In genomic region chr16:53098526-53099317, GRCh38 we compare ENCODE assay signal across 8 cellular contexts. TPM values are rescaled to one million over a fixed set of nuclear protein-coding genes. Genes with fewer than 3 reads are reported as not detected.
DNase-seq lines count a peak whose midpoint lies in the region; ATAC-seq and TF ChIP-seq lines count a peak whose summit lies in the region.

No MANE protein-coding gene starts in this region.

- H3K4me1 ChIP-seq in RWPE2 (ENCODE audit: insufficient read depth, poor library complexity, severe bottlenecking): peaks cover 42% of the 10 kb centered on the region
- H3K4me1 ChIP-seq in osteoblast (ENCODE audit: insufficient read depth, low read length): peaks cover 21% of the 10 kb centered on the region
- H3K4me1 ChIP-seq in aorta (ENCODE audit: control insufficient read depth in 1 of 2, insufficient read depth in 2 of 2, low read length in 2 of 2): no peaks in the 10 kb centered on the region

- CTCF ChIA-PET in activated naive CD4-positive, alpha-beta T cell treated with anti-CD3 and anti-CD28 coated beads, Interleukin-2, amount 10 ng/mL, durations not matched to agents 7 days and 5 days (lab: Charles Lee): interaction anchor here (1.4 to 1.8 kb wide), 3 partner anchors 9 to 44 kb away, joined by 3 to 10 read pairs (median 5); partner anchors contain the start of gene CHD9

- H3K4me2 ChIP-seq in osteoblast (ENCODE audit: insufficient read depth, low read length): peak overlapping the region; percentile 84

- peak overlapping the region; percentile 88 for H3K27ac Mint-ChIP-seq in activated naive CD4-positive, alpha-beta T cell treated with anti-CD3 and anti-CD28 coated beads, Interleukin-2, amount 10 ng/mL, durations not matched to agents 7 days and 5 days

- in situ Hi-C loops in Caki2 (cut with HindIII; ENCODE audit: low pct_unique_long_range_greater_than_20kb, low sequenced_read_pairs): no loop called here

- no peaks in the 10 kb centered on the region for H3K9me3 ChIP-seq in RWPE2 (ENCODE audit: severe bottlenecking)
- H3K9me3 ChIP-seq in osteoblast (ENCODE audit: low read depth, low read length): no peaks in the 10 kb centered on the region
- no peaks in the 10 kb centered on the region for H3K9me3 ChIP-seq in aorta (ENCODE audit: control insufficient read depth, low read length)

- peaks cover 36% of the 10 kb centered on the region for H3K4me1 Mint-ChIP-seq in activated naive CD4-positive, alpha-beta T cell treated with anti-CD3 and anti-CD28 coated beads, Interleukin-2, amount 10 ng/mL, durations not matched to agents 7 days and 5 days

- H3K27ac ChIP-seq in RWPE2 (ENCODE audit: poor library complexity, severe bottlenecking) (peak overlapping the region; percentile 98), osteoblast (ENCODE audit: low read depth, low read length) (peak overlapping the region; percentile 91), aorta (ENCODE audit: low read depth in 1 of 2, low read length in 2 of 2) (peak overlapping the region; percentile 64 to 91)

- H3K27me3 ChIP-seq in RWPE2 (ENCODE audit: insufficient read depth, poor library complexity, severe bottlenecking): no peaks in the 10 kb centered on the region
- no peaks in the 10 kb centered on the region for H3K27me3 ChIP-seq in osteoblast (ENCODE audit: insufficient read depth, low read length)
- no peaks in the 10 kb centered on the region for H3K27me3 ChIP-seq in aorta (ENCODE audit: control insufficient read depth in 1 of 2, insufficient read depth in 2 of 2, low read length in 1 of 2)

- ATAC-seq in GM19468 (IDR thresholded peaks at IDR 0.05; ENCODE audit: extremely low read depth, unreplicated experiment) (peak; percentile 27), RWPE2 (ENCODE audit: low read depth) (peak; percentile 62), Right ventricle myocardium inferior (peak; percentile 91), aorta (ENCODE audit: low FRiP score) (peak; percentile 93)

- H3K27me3 Mint-ChIP-seq in activated naive CD4-positive, alpha-beta T cell treated with anti-CD3 and anti-CD28 coated beads, Interleukin-2, amount 10 ng/mL, durations not matched to agents 7 days and 5 days: no peaks in the 10 kb centered on the region

- no peaks in the 10 kb centered on the region for H3K36me3 Mint-ChIP-seq in activated naive CD4-positive, alpha-beta T cell treated with anti-CD3 and anti-CD28 coated beads, Interleukin-2, amount 10 ng/mL, durations not matched to agents 7 days and 5 days

- peak; percentile 71 for DNase-seq in Caki2 (ENCODE audit: low read depth)
- DNase-seq in HK-2 (ENCODE audit: unreplicated experiment): peak; percentile 83
- peak; percentile 86 for DNase-seq in RWPE2 (ENCODE audit: low spot score)
- DNase-seq in activated naive CD4-positive, alpha-beta T cell treated with anti-CD3 and anti-CD28 coated beads, Interleukin-2, amount 10 ng/mL, durations not matched to agents 7 days and 5 days: peak; percentile 41
- peak; percentile 94 for DNase-seq in Right ventricle myocardium inferior (ENCODE audit: missing footprints)
- DNase-seq in osteoblast (ENCODE audit: insufficient read length, low spot score, missing footprints): peak; percentile 83
- peak; percentile 92 to 94 for DNase-seq in aorta

- H3K36me3 ChIP-seq in RWPE2 (ENCODE audit: low read depth): peaks cover 5% of the 10 kb centered on the region; the same call in 1 of the 2 replicates
- H3K36me3 ChIP-seq in osteoblast (ENCODE audit: insufficient read depth, low read length): no peaks in the 10 kb centered on the region
- no peaks in the 10 kb centered on the region for H3K36me3 ChIP-seq in aorta (ENCODE audit: control insufficient read depth in 1 of 2, insufficient read depth in 2 of 2, low read length in 1 of 2)

- no peak for TF ChIP-seq CTCF in RWPE2 (IDR thresholded peaks at IDR 0.05; ENCODE audit: poor library complexity, severe bottlenecking)
- no peak for TF ChIP-seq CTCF in osteoblast (IDR thresholded peaks at IDR 0.05; ENCODE audit: extremely low read depth, low read depth, low read length)

- peak overlapping the region; percentile 63 for H2AFZ ChIP-seq in osteoblast (ENCODE audit: low read length)

- H3K79me2 ChIP-seq in osteoblast (ENCODE audit: insufficient read depth, low read length): peaks cover 39% of the 10 kb centered on the region

- 1 to 4% methylated on average over 16 of the region's 16 CpGs for WGBS in aorta, 2 donors

- H3K4me3 ChIP-seq in RWPE2 (ENCODE audit: severe bottlenecking) (no peak overlapping the region), osteoblast (ENCODE audit: insufficient read depth, low read length) (peak overlapping the region; percentile 59), aorta (ENCODE audit: low read length in 2 of 2) (no peak overlapping the region)

- H3K9me3 Mint-ChIP-seq in activated naive CD4-positive, alpha-beta T cell treated with anti-CD3 and anti-CD28 coated beads, Interleukin-2, amount 10 ng/mL, durations not matched to agents 7 days and 5 days: no peaks in the 10 kb centered on the region

- no peaks in the 10 kb centered on the region for H4K20me1 ChIP-seq in osteoblast (ENCODE audit: insufficient read depth, low read length)

- H3K4me3 Mint-ChIP-seq in activated naive CD4-positive, alpha-beta T cell treated with anti-CD3 and anti-CD28 coated beads, Interleukin-2, amount 10 ng/mL, durations not matched to agents 7 days and 5 days: peak overlapping the region; percentile 54

- intact Hi-C loops in Right ventricle myocardium inferior (cut with DNase I) (loop anchor here (1.0 kb wide), 3 partner anchors 7 to 43 kb away; no protein-coding TSS in a partner anchor), aorta (cut with DNase I) (loop anchor here in 1 of 2 donors (2.0 kb wide), 1 partner anchor 32 kb away; no protein-coding TSS in a partner anchor)

RNA-seq across cellular contexts. Expression of gene CHD9, which starts 43.9 kb away (rescaled TPM):
- total RNA-seq in Caki2 (2014; rRNA removed; shearing (Covaris generic); ENCODE audit: low replicate concordance): 8.8 and 13.2 TPM in 2 replicates
- total RNA-seq in Right ventricle myocardium inferior (37.6 TPM), osteoblast (80.4 and 83.6 TPM in 2 replicates), aorta (100 to 1,000 TPM in 1 of 2 donors, 10 to 100 TPM in 1; 87.3 to 133 TPM)
- polyA plus RNA-seq in aorta: 10 to 100 TPM in 1 of 2 donors, 1 to 10 TPM in 1; 9.6 to 16.6 TPM

RNA-seq across cellular contexts. Expression of gene CHD9NB, which starts 46.0 kb away (rescaled TPM):
- total RNA-seq in Caki2 (2014; rRNA removed; shearing (Covaris generic); ENCODE audit: low replicate concordance): 3.8 TPM in 1 of 2 replicates, not detected in the other
- 1.4 TPM for total RNA-seq in Right ventricle myocardium inferior
- total RNA-seq in osteoblast: 1.1 and 2.1 TPM in 2 replicates
- 1 to 10 TPM in 1 of 2 donors, under 1 TPM in 1; 0.88 to 2.3 TPM for total RNA-seq in aorta
- polyA plus RNA-seq in aorta: 1 to 10 TPM in 1 of 2 donors, under 1 TPM in 1; 0.36 to 1.1 TPM

Comparison
In these comparisons a context has a peak if more than half of its experiments do, and no peak if none do; other contexts are left out.
1. DNase-seq: peak in every context shown above with its lines; median percentile 94 in Right ventricle myocardium inferior; 93 in aorta; 86 in RWPE2; 83 in HK-2; 83 in osteoblast; 71 in Caki2; 41 in activated naive CD4-positive, alpha-beta T cell treated with anti-CD3 and anti-CD28 coated beads, Interleukin-2, amount 10 ng/mL, durations not matched to agents 7 days and 5 days.
2. ATAC-seq: peak in every context shown above with its lines; median percentile 93 in aorta; 91 in Right ventricle myocardium inferior; 62 in RWPE2; 27 in GM19468.